Comparison of ENCODE assay signal across 18 cellular contexts in the genomic region with DNA sequence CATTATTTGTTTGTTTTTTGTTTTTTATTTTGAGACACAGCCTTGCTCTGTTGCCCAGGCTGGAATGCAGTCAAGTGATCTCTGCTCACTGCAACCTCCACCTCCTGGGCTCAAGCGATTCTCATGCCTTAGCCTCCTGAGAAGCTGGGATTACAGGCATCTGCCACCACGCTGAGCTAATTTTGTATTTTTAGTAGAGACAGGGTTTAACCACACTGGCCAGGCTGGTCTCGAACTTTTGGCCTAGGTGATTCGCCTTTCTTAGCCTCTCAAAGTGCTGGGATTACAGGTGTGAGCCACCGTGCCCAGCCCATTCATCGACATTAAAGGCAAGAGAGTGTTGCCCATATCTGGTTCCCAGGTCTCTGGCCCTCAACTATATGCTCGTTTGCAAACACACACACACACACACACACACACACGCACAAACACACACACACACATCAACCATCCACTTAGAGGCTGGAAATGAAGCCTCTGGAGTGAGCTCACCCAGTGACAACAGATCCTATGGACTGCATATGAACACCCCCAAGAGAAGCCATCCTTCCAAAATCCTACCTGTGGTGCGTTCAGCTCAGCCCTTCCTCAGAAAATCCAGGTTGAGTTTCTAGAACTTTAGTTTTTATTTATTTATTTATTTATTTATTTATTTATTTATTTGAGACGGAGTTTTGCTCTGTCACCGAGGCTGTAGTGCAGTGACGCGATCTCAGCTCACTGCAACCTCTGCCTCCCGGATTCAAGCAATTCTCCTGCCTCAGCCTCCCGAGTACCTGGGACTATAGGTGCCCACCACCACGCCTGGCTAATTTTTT. TPM values are rescaled to one million over a fixed set of nuclear protein-coding genes. Genes with fewer than 3 reads are reported as not detected.
DNase-seq lines count a peak whose midpoint lies in the region; ATAC-seq and TF ChIP-seq lines count a peak whose summit lies in the region.
"Had no signal": no experiment of that assay in that cellular context is flagged by ENCODE, and none has a peak within 500 bp of the region (broad histone marks: within the 10 kb centered on the region; RNA-seq: fewer than 3 reads in every experiment).

No MANE protein-coding gene starts in this region.

- H3K36me3 Mint-ChIP-seq in CD8-positive, alpha-beta T cell = no peaks in the 10 kb centered on the region
- no peaks in the 10 kb centered on the region for H3K36me3 Mint-ChIP-seq in dendritic cell treated with granulocyte-macrophage colony-stimulating factor and Interleukin-4, amounts not matched to agents 40 ng/mL and 50 ng/mL, for 4 days (ENCODE audit: low read depth)

- DNase-seq in CD8-positive, alpha-beta T cell = no peak
- DNase-seq in OCI-LY7 (ENCODE audit: low spot score) (no peak), osteoblast (ENCODE audit: insufficient read length, low spot score, missing footprints) (no peak)
- DNase-seq in stimulated activated CD4-positive, alpha-beta T cell treated with anti-CD3 and anti-CD28 coated beads, Interleukin-4, amount 100 ng/mL, for 1 hour = no peak
- DNase-seq: BE2C, DMS53, NCI-H187, NCI-H446 treated with DMSO at 0.1 percent for 48 hours, PC-9 had no signal

- H3K9me3 Mint-ChIP-seq in CD8-positive, alpha-beta T cell = no peaks in the 10 kb centered on the region
- H3K9me3 Mint-ChIP-seq in dendritic cell treated with granulocyte-macrophage colony-stimulating factor and Interleukin-4, amounts not matched to agents 40 ng/mL and 50 ng/mL, for 4 days = no peaks in the 10 kb centered on the region

- peak overlapping the region; percentile 47; the same call in 1 of the 2 replicates for H2AFZ ChIP-seq in OCI-LY7 (ENCODE audit: low read length)
- no peak overlapping the region for H2AFZ ChIP-seq in osteoblast (ENCODE audit: low read length)
- H2AFZ ChIP-seq: PC-9 had no signal

- H3K27ac Mint-ChIP-seq in CD8-positive, alpha-beta T cell = peak overlapping the region; percentile 89
- peak overlapping the region; percentile 92 for H3K27ac Mint-ChIP-seq in dendritic cell treated with granulocyte-macrophage colony-stimulating factor and Interleukin-4, amounts not matched to agents 40 ng/mL and 50 ng/mL, for 4 days

- BruUV-seq in OCI-LY7 (replicated peaks; lab: Mats Ljungman, UMichigan) = no TSS peak

- H3K27ac ChIP-seq in BLaER1 (no peak overlapping the region), OCI-LY7 (ENCODE audit: low read depth, low read length, poor library complexity, severe bottlenecking) (peak overlapping the region; percentile 74), osteoblast (ENCODE audit: low read depth, low read length) (no peak overlapping the region)
- H3K27ac ChIP-seq in CD8-positive, alpha-beta T cell (ENCODE audit: low read depth, low read length) = no peak overlapping the region
- H3K27ac ChIP-seq: PC-9, thoracic aorta had no signal

- H3K4me1 ChIP-seq in BLaER1 (peaks cover 37% of the 10 kb centered on the region), OCI-LY7 (ENCODE audit: insufficient read depth, low read length, poor library complexity, severe bottlenecking) (peaks cover 79% of the 10 kb centered on the region), osteoblast (ENCODE audit: insufficient read depth, low read length) (no peaks in the 10 kb centered on the region)
- H3K4me1 ChIP-seq in CD8-positive, alpha-beta T cell (ENCODE audit: insufficient read depth, low read length) = peaks cover 26% of the 10 kb centered on the region

- H3K4me2 ChIP-seq in BLaER1 (peak overlapping the region; percentile 78), OCI-LY7 (ENCODE audit: low read length) (peak overlapping the region; percentile 72; the same call in 1 of the 2 replicates), osteoblast (ENCODE audit: insufficient read depth, low read length) (no peak overlapping the region)
- H3K4me2 ChIP-seq: PC-9 had no signal

- H3K4me3 ChIP-seq in BLaER1 = no peak overlapping the region
- no peak overlapping the region for H3K4me3 ChIP-seq in CD8-positive, alpha-beta T cell (ENCODE audit: low read depth, low read length)
- H3K4me3 ChIP-seq in OCI-LY7 (ENCODE audit: low read depth, low read length, poor library complexity, severe bottlenecking) = no peak overlapping the region
- H3K4me3 ChIP-seq in osteoblast (ENCODE audit: insufficient read depth, low read length) = no peak overlapping the region
- H3K4me3 ChIP-seq: PC-9, thoracic aorta had no signal

- H3K9me3 ChIP-seq in BLaER1 (no peaks in the 10 kb centered on the region), OCI-LY7 (ENCODE audit: low read length) (no peaks in the 10 kb centered on the region), osteoblast (ENCODE audit: low read depth, low read length) (no peaks in the 10 kb centered on the region)
- no peaks in the 10 kb centered on the region for H3K9me3 ChIP-seq in CD8-positive, alpha-beta T cell (ENCODE audit: low read length)
- H3K9me3 ChIP-seq: BE2C, thoracic aorta had no signal

- no peak for ATAC-seq in CD8-positive, alpha-beta T cell
- ATAC-seq in HG02678 (IDR thresholded peaks at IDR 0.05; ENCODE audit: unreplicated experiment) (no peak), GM18867 (IDR thresholded peaks at IDR 0.05; ENCODE audit: unreplicated experiment) (no peak)
- ATAC-seq: SK-N-SH treated with all-trans-retinoic acid at 6 μM for 48 hours had no signal

- H3K79me2 ChIP-seq in OCI-LY7 (ENCODE audit: insufficient read depth, low read depth, low read length) (no peaks in the 10 kb centered on the region), osteoblast (ENCODE audit: insufficient read depth, low read length) (no peaks in the 10 kb centered on the region)

- H4K20me1 ChIP-seq in BLaER1 (no peaks in the 10 kb centered on the region), OCI-LY7 (ENCODE audit: insufficient read depth, low read length) (no peaks in the 10 kb centered on the region), osteoblast (ENCODE audit: insufficient read depth, low read length) (no peaks in the 10 kb centered on the region)

- CTCF ChIA-PET in CD8-positive, alpha-beta T cell (lab: Charles Lee) = interaction anchor here (1.1 to 5.9 kb wide), 7 partner anchors 9 to 77 kb away, joined by 3 to 36 read pairs (median 5); partner anchors contain the start of genes DCTPP1, ITGAL, SEPHS2 and ZNF747
- CTCF ChIA-PET in OCI-LY7 (lab: Charles Lee; ENCODE audit: unreplicated experiment) = interaction anchor here (0.6 to 1.5 kb wide), 3 partner anchors 15 to 77 kb away, joined by 3 to 4 read pairs (median 3); partner anchors contain the start of gene ITGAL

- H3K4me1 Mint-ChIP-seq in CD8-positive, alpha-beta T cell (ENCODE audit: low read depth) = peaks cover 45% of the 10 kb centered on the region
- H3K4me1 Mint-ChIP-seq in dendritic cell treated with granulocyte-macrophage colony-stimulating factor and Interleukin-4, amounts not matched to agents 40 ng/mL and 50 ng/mL, for 4 days (ENCODE audit: low read depth) = peaks cover 53% of the 10 kb centered on the region

- no peaks in the 10 kb centered on the region for H3K27me3 ChIP-seq in BLaER1
- H3K27me3 ChIP-seq in CD8-positive, alpha-beta T cell (ENCODE audit: insufficient read depth, low read length) = no peaks in the 10 kb centered on the region
- no peaks in the 10 kb centered on the region for H3K27me3 ChIP-seq in osteoblast (ENCODE audit: insufficient read depth, low read length)
- H3K27me3 ChIP-seq: BE2C had no signal

- POLR2A ChIA-PET in CD8-positive, alpha-beta T cell (lab: Charles Lee) = interaction anchor here (0.6 to 8.7 kb wide), 13 partner anchors 8 to 275 kb away, joined by 3 to 148 read pairs (median 3); partner anchors contain the start of genes CORO1A, DCTPP1 and ITGAL
- POLR2A ChIA-PET in OCI-LY7 (lab: Charles Lee) = interaction anchor here (0.6 to 7.4 kb wide), 9 partner anchors 7 to 152 kb away, joined by 3 to 69 read pairs (median 4); partner anchors contain the start of gene ITGAL

- H3K9ac ChIP-seq in BLaER1 = no peak overlapping the region

- H3K9me2 ChIP-seq in OCI-LY7 (ENCODE audit: insufficient read depth, low read length) = no peaks in the 10 kb centered on the region

- no peaks in the 10 kb centered on the region for H3K36me3 ChIP-seq in BLaER1
- no peaks in the 10 kb centered on the region for H3K36me3 ChIP-seq in CD8-positive, alpha-beta T cell (ENCODE audit: insufficient read depth, low read length)
- no peaks in the 10 kb centered on the region; the same call in 1 of the 2 replicates for H3K36me3 ChIP-seq in OCI-LY7 (ENCODE audit: insufficient read depth, low read length)
- no peaks in the 10 kb centered on the region for H3K36me3 ChIP-seq in osteoblast (ENCODE audit: insufficient read depth, low read length)
- H3K36me3 ChIP-seq: BE2C, thoracic aorta had no signal

- no peak for TF ChIP-seq CTCF in CD8-positive, alpha-beta T cell (IDR thresholded peaks at IDR 0.05)
- TF ChIP-seq CTCF in OCI-LY7 (conservative IDR thresholded peaks at IDR 0.05; ENCODE audit: low read length) (no peak), osteoblast (IDR thresholded peaks at IDR 0.05; ENCODE audit: extremely low read depth, low read depth, low read length) (no peak)

- intact Hi-C loops in CD8-positive, alpha-beta T cell (cut with DNase I, micrococcal nuclease) = loop anchor here in 1 of 2 experiments (1.0 kb wide), 2 partner anchors 14 to 28 kb away; partner anchors contain the start of genes DCTPP1 and ITGAL
- intact Hi-C loops in OCI-LY7 (cut with micrococcal nuclease; ENCODE audit: unreplicated experiment) = loop anchor here (2.0 kb wide), 1 partner anchor 15 kb away; the partner anchor contains the start of gene ITGAL
- intact Hi-C loops in dendritic cell treated with granulocyte-macrophage colony-stimulating factor and Interleukin-4, amounts not matched to agents 40 ng/mL and 50 ng/mL, for 4 days (cut with micrococcal nuclease) = loop anchor here (2.0 kb wide), 1 partner anchor 15 kb away; the partner anchor contains the start of gene ITGAL

- no peak overlapping the region for H3K4me3 Mint-ChIP-seq in CD8-positive, alpha-beta T cell
- no peak overlapping the region for H3K4me3 Mint-ChIP-seq in dendritic cell treated with granulocyte-macrophage colony-stimulating factor and Interleukin-4, amounts not matched to agents 40 ng/mL and 50 ng/mL, for 4 days

- H3K27me3 Mint-ChIP-seq in CD8-positive, alpha-beta T cell (ENCODE audit: low read depth) = no peaks in the 10 kb centered on the region
- no peaks in the 10 kb centered on the region for H3K27me3 Mint-ChIP-seq in dendritic cell treated with granulocyte-macrophage colony-stimulating factor and Interleukin-4, amounts not matched to agents 40 ng/mL and 50 ng/mL, for 4 days

RNA-seq across cellular contexts. Expression of gene SEPHS2, which starts 12.3 kb away (rescaled TPM):
- 10 to 100 TPM; 22.6 to 24.1 TPM for total RNA-seq in CD8-positive, alpha-beta T cell
- 14.4 and 15.3 TPM in 2 replicates for total RNA-seq in OCI-LY7 (2014; rRNA removed; shearing (Covaris generic))
- total RNA-seq in OCI-LY7 (2022) (59.6 and 64.2 TPM in 2 replicates), osteoblast (18.0 and 20.3 TPM in 2 replicates)

RNA-seq across cellular contexts. Expression of gene ITGAL, which starts 14.6 kb away (rescaled TPM):
- 100 to 1,000 TPM; 187 to 218 TPM for total RNA-seq in CD8-positive, alpha-beta T cell
- 30.7 and 40.2 TPM in 2 replicates for total RNA-seq in OCI-LY7 (2014; rRNA removed; shearing (Covaris generic))
- total RNA-seq in OCI-LY7 (2022) = 125 and 140 TPM in 2 replicates
- 0.36 TPM in 1 of 2 replicates, not detected in the other for total RNA-seq in osteoblast
- total RNA-seq: endothelial cell of umbilical vein, LHCN-M2, myocyte had no signal

RNA-seq across cellular contexts. Expression of gene DCTPP1, which starts 28.1 kb away (rescaled TPM):
- 1 to 10 TPM; 4.0 to 5.5 TPM for total RNA-seq in CD8-positive, alpha-beta T cell
- total RNA-seq in OCI-LY7 (2014; rRNA removed; shearing (Covaris generic)) = 90.2 and 92.5 TPM in 2 replicates
- 80.0 and 93.8 TPM in 2 replicates for total RNA-seq in OCI-LY7 (2022)
- total RNA-seq in osteoblast = 13.6 and 13.8 TPM in 2 replicates

RNA-seq across cellular contexts. Expression of gene ZNF771, which starts 50.5 kb away (rescaled TPM):
- under 1 TPM; 0.87 to 0.92 TPM for total RNA-seq in CD8-positive, alpha-beta T cell
- total RNA-seq in OCI-LY7 (2014; rRNA removed; shearing (Covaris generic)) = 6.4 and 11.3 TPM in 2 replicates
- total RNA-seq in OCI-LY7 (2022) (9.2 and 10.8 TPM in 2 replicates), osteoblast (10.9 and 14.8 TPM in 2 replicates)

Comparison
In these comparisons a context has a peak if more than half of its experiments do, and no peak if none do; other contexts are left out.
1. RNA of gene ITGAL, which starts 14.6 kb away (total RNA-seq): 187 to 218 TPM in CD8-positive, alpha-beta T cell and 30.7 to 140 TPM in OCI-LY7; 0.36 TPM in osteoblast; every median in the first group is over 10 times any median in the second.